27 cellular contexts compared by ENCODE assay signal in the genomic region with DNA sequence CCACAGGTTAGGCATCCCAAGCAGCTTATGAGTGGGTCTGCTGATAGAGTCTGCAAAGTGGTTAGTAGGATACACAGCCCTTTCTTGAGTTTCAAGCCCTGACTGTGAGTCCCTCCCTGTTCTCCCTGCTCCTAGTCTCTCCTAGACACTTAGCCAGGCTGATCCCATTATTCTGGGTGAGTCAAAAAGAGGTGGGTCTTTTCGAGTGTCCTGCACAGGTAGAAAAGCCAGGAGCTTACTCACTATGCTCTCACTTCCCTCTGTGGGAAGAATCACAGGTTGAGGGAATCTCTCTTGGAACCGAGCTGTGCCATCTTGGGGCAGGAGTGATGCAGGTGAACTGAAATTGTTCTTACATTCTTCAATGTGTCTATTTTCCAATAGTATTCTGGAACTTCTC. TPM values are rescaled to one million over a fixed set of nuclear protein-coding genes. Genes with fewer than 3 reads are reported as not detected.
DNase-seq lines count a peak whose midpoint lies in the region; ATAC-seq, FAIRE-seq and TF ChIP-seq lines count a peak whose summit lies in the region.
"Had no signal": no experiment of that assay in that cellular context is flagged by ENCODE, and none has a peak within 500 bp of the region (broad histone marks: within the 10 kb centered on the region; RNA-seq: fewer than 3 reads in every experiment).

No MANE protein-coding gene starts in this region.

- TF ChIP-seq RAD21 in liver (IDR thresholded peaks at IDR 0.05) = no peak
- TF ChIP-seq RAD21 in HepG2 (CRISPR knock-in tag; IDR thresholded peaks at IDR 0.05) = no peak

- peak overlapping the region; percentile 19 for H4K8ac ChIP-seq in mesenchymal stem cell (ENCODE audit: low read length)

- H2BK15ac ChIP-seq in mesenchymal stem cell (ENCODE audit: low read depth, poor library complexity, severe bottlenecking) = no peak overlapping the region

- H3K27ac ChIP-seq in liver (ENCODE audit: low read depth in 1 of 2, low read length in 2 of 2) = no peak overlapping the region
- no peak overlapping the region for H3K27ac ChIP-seq in HepG2 (ENCODE audit: extremely low read length, insufficient read depth, low read length)
- no peak overlapping the region for H3K27ac ChIP-seq in mesenchymal stem cell (ENCODE audit: low read length, poor library complexity, severe bottlenecking)
- no peak overlapping the region for H3K27ac ChIP-seq in suprapubic skin
- H3K27ac ChIP-seq: A549; BLaER1 treated with 17β-estradiol and CSF1 and Interleukin-3, amounts not matched to agents 10 nM and 100 nM; GM23248 had no signal

- H3K9me3 ChIP-seq in liver (ENCODE audit: control insufficient read depth in 4 of 4, low read length in 3 of 4) = peaks cover 11 to 44% (median 26%) of the 10 kb centered on the region in 4 donors
- peaks cover 51% of the 10 kb centered on the region for H3K9me3 ChIP-seq in HepG2 (ENCODE audit: low read length)
- peaks cover 54% of the 10 kb centered on the region for H3K9me3 ChIP-seq in mesenchymal stem cell (ENCODE audit: control insufficient read depth, low read length)
- peaks cover 55% of the 10 kb centered on the region for H3K9me3 ChIP-seq in suprapubic skin
- H3K9me3 ChIP-seq: BE2C had no signal

- no peak for TF ChIP-seq CTCF in liver (IDR thresholded peaks at IDR 0.05; ENCODE audit: low read depth, low read length, missing input control)
- TF ChIP-seq CTCF in HepG2 (CRISPR knock-in tag; IDR thresholded peaks at IDR 0.05) = no peak
- no peak for TF ChIP-seq CTCF in endothelial cell (IDR thresholded peaks at IDR 0.05; ENCODE audit: unreplicated experiment)
- no peak for TF ChIP-seq CTCF in suprapubic skin (IDR thresholded peaks at IDR 0.05)
- TF ChIP-seq CTCF in HFFc6 (IDR thresholded peaks at IDR 0.05) = no peak

- no peak overlapping the region for H2BK12ac ChIP-seq in mesenchymal stem cell (ENCODE audit: low read length in 2 of 2)

- DNase-seq in HepG2 (ENCODE audit: low spot score) (no peak), endothelial cell (ENCODE audit: low spot score) (no peak), mesenchymal stem cell (no peak), suprapubic skin (ENCODE audit: low spot score in 2 of 2) (no peak), HFFc6 (no peak)
- DNase-seq: 8988T; ACHN; AML-193; BE2C; CD4-positive, alpha-beta T cell; CD8-positive, alpha-beta memory T cell; DMS 273 treated with DMSO at 0.1 percent for 48 hours; DMS79; EL; GDM1; GM23248; H7; HCEC 1CT had no signal

- H3K9ac ChIP-seq in liver (ENCODE audit: low read depth in 1 of 2, low read length in 2 of 2) = no peak overlapping the region
- H3K9ac ChIP-seq in HepG2 (ENCODE audit: insufficient read depth, low read depth, low read length) = no peak overlapping the region
- no peak overlapping the region for H3K9ac ChIP-seq in mesenchymal stem cell (ENCODE audit: low read length)
- H3K9ac ChIP-seq: BLaER1 treated with 17β-estradiol and CSF1 and Interleukin-3, amounts not matched to agents 10 nM and 100 nM; GM23248 had no signal

- no peaks in the 10 kb centered on the region for H4K20me1 ChIP-seq in HepG2 (ENCODE audit: insufficient read depth, low read length)
- H4K20me1 ChIP-seq: BLaER1 treated with 17β-estradiol and CSF1 and Interleukin-3, amounts not matched to agents 10 nM and 100 nM had no signal

- H3K18ac ChIP-seq in mesenchymal stem cell (ENCODE audit: low read depth in 1 of 2, low read length in 2 of 2) = peak overlapping the region in 1 of 2 experiments; percentile 51

- no peak overlapping the region for H3K4ac ChIP-seq in mesenchymal stem cell (ENCODE audit: low read depth in 1 of 2, low read length in 2 of 2)

- H2BK5ac ChIP-seq in mesenchymal stem cell (ENCODE audit: low read depth, low read length, poor library complexity, severe bottlenecking) = no peak overlapping the region

- POLR2A ChIA-PET in HepG2 (lab: Yijun Ruan, JAX) = no interaction called here

- H2BK120ac ChIP-seq in mesenchymal stem cell (ENCODE audit: low read depth, low read length) = no peak overlapping the region

- H3K4me3 ChIP-seq in liver (ENCODE audit: low read depth in 1 of 3, low read length in 3 of 3) (peak overlapping the region in 2 of 3 donors; percentile 2 to 19), HepG2 (replicated peaks in 1 of 3; ENCODE audit: insufficient read depth in 1 of 3, low read depth in 2 of 3, low read length in 3 of 3) (no peak overlapping the region), mesenchymal stem cell (ENCODE audit: insufficient read depth in 1 of 2, low read depth in 1 of 2, low read length in 2 of 2) (no peak overlapping the region), suprapubic skin (no peak overlapping the region)
- H3K4me3 ChIP-seq: A549, GM12878, GM23248 had no signal

- peaks cover 0 to 11% (median under 1%) of the 10 kb centered on the region in 4 donors for H3K36me3 ChIP-seq in liver (ENCODE audit: control insufficient read depth in 4 of 4, insufficient read depth in 3 of 4, low read depth in 1 of 4, low read length in 3 of 4)
- no peaks in the 10 kb centered on the region for H3K36me3 ChIP-seq in HepG2 (replicated peaks in 1 of 2; ENCODE audit: control insufficient read depth in 1 of 2, insufficient read depth in 2 of 2, low read length in 2 of 2)
- peaks cover 0 to 20% of the 10 kb centered on the region in 2 experiments for H3K36me3 ChIP-seq in mesenchymal stem cell (ENCODE audit: control insufficient read depth in 1 of 2, insufficient read depth in 2 of 2, low read depth in 1 of 2, low read length in 2 of 2)
- H3K36me3 ChIP-seq in suprapubic skin = peaks cover 19% of the 10 kb centered on the region

- H3K79me1 ChIP-seq in mesenchymal stem cell (replicated peaks; ENCODE audit: low read length, poor library complexity, severe bottlenecking) = peaks cover 22% of the 10 kb centered on the region

- no peak for TF ChIP-seq POLR2A in HepG2 (IDR thresholded peaks at IDR 0.05; ENCODE audit: insufficient read depth in 1 of 2, low read depth in 2 of 2, low read length in 2 of 2)
- no peak for TF ChIP-seq POLR2A in suprapubic skin (IDR thresholded peaks at IDR 0.05)

- CTCF ChIA-PET in HepG2 (lab: Yijun Ruan, JAX; ENCODE audit: low intra/inter-chr PET ratio, low total read pairs) = no interaction called here

- peaks cover 33% of the 10 kb centered on the region for H3K9me3 Mint-ChIP-seq in endothelial cell (ENCODE audit: unreplicated experiment)
- peaks cover 50% of the 10 kb centered on the region for H3K9me3 Mint-ChIP-seq in HFFc6

- ATAC-seq in HepG2 (no peak), HG03521 (IDR thresholded peaks at IDR 0.05; ENCODE audit: unreplicated experiment) (no peak)
- ATAC-seq: A549, GM12878 had no signal

- H3K4me3 Mint-ChIP-seq in endothelial cell (ENCODE audit: unreplicated experiment) = peak overlapping the region; percentile 80
- no peak overlapping the region for H3K4me3 Mint-ChIP-seq in HFFc6
- H3K4me3 Mint-ChIP-seq: CD14-positive monocyte; CD4-positive, alpha-beta T cell; CD8-positive, alpha-beta memory T cell had no signal

- H3K36me3 Mint-ChIP-seq in endothelial cell (ENCODE audit: low read depth, unreplicated experiment) = peaks cover 59% of the 10 kb centered on the region
- H3K36me3 Mint-ChIP-seq in HFFc6 (ENCODE audit: low read depth) = peaks cover 62% of the 10 kb centered on the region

- no TSS peak for BruUV-seq in HepG2 (replicated peaks; lab: Mats Ljungman, UMichigan)

- no peak overlapping the region for H3K14ac ChIP-seq in mesenchymal stem cell (ENCODE audit: low read length in 2 of 2)

- WGBS in liver = 93% methylated on average over 2 of the region's 2 CpGs
- WGBS in HepG2 (ENCODE audit: low lambda C conversion rate) = 82% methylated on average over 2 of the region's 2 CpGs
- no CpG with 5 or more reads among the region's 2 CpGs for WGBS in mesenchymal stem cell
- 95% methylated on average over 2 of the region's 2 CpGs for whole genome bisulfite sequencing in suprapubic skin

- TF ChIP-seq EP300 in HepG2 (IDR thresholded peaks at IDR 0.05; ENCODE audit: low read depth in 2 of 2, low read length in 2 of 2) (no peak), HepG2 (CRISPR knock-in tag; IDR thresholded peaks at IDR 0.05; ENCODE audit: borderline replicate concordance) (no peak), suprapubic skin (IDR thresholded peaks at IDR 0.05) (no peak)

- H2AK5ac ChIP-seq in mesenchymal stem cell (ENCODE audit: low read length, severe bottlenecking) = no peak overlapping the region

- H3K4me1 ChIP-seq in liver (ENCODE audit: control insufficient read depth in 4 of 4, insufficient read depth in 4 of 4, low read length in 3 of 4) (no peaks in the 10 kb centered on the region), HepG2 (ENCODE audit: insufficient read depth, low read length) (no peaks in the 10 kb centered on the region), mesenchymal stem cell (ENCODE audit: control insufficient read depth, insufficient read depth, low read depth, low read length) (no peaks in the 10 kb centered on the region), suprapubic skin (no peaks in the 10 kb centered on the region)
- H3K4me1 ChIP-seq: A549; BE2C; BLaER1 treated with 17β-estradiol and CSF1 and Interleukin-3, amounts not matched to agents 10 nM and 100 nM had no signal

- no peaks in the 10 kb centered on the region for H3K4me1 Mint-ChIP-seq in endothelial cell (ENCODE audit: unreplicated experiment)
- peaks cover 13% of the 10 kb centered on the region; the same call in 1 of the 2 replicates for H3K4me1 Mint-ChIP-seq in HFFc6 (ENCODE audit: low read depth)
- H3K4me1 Mint-ChIP-seq: CD14-positive monocyte; CD8-positive, alpha-beta memory T cell had no signal

- no peak overlapping the region for H2AFZ ChIP-seq in HepG2 (ENCODE audit: low read length)
- no peak overlapping the region for H2AFZ ChIP-seq in mesenchymal stem cell (ENCODE audit: low read depth, low read length)
- H2AFZ ChIP-seq: GM23248 had no signal

- H3K27me3 ChIP-seq in liver (ENCODE audit: control insufficient read depth in 4 of 4, insufficient read depth in 4 of 4, low read length in 3 of 4) (no peaks in the 10 kb centered on the region), HepG2 (ENCODE audit: control insufficient read depth in 1 of 2, insufficient read depth in 2 of 2, low read length in 2 of 2) (no peaks in the 10 kb centered on the region), mesenchymal stem cell (ENCODE audit: control insufficient read depth in 1 of 2, insufficient read depth in 1 of 2, low read length in 2 of 2) (no peaks in the 10 kb centered on the region), suprapubic skin (no peaks in the 10 kb centered on the region)
- H3K27me3 ChIP-seq: BE2C; BLaER1 treated with 17β-estradiol and CSF1 and Interleukin-3, amounts not matched to agents 10 nM and 100 nM had no signal

- no peak overlapping the region for H3K23ac ChIP-seq in mesenchymal stem cell (ENCODE audit: low read length in 2 of 2)

- no peak for FAIRE-seq in HepG2 (lab: Jason Lieb, UNC)
- FAIRE-seq: A549, D721Med, GM12878, GM19239, H1 had no signal

- H3K27me3 Mint-ChIP-seq in endothelial cell (ENCODE audit: unreplicated experiment) = peaks cover 3% of the 10 kb centered on the region
- no peaks in the 10 kb centered on the region; the same call in 1 of the 2 replicates for H3K27me3 Mint-ChIP-seq in HFFc6 (ENCODE audit: insufficient read depth)
- H3K27me3 Mint-ChIP-seq: CD4-positive, alpha-beta T cell; CD8-positive, alpha-beta memory T cell had no signal

- H3K79me2 ChIP-seq in HepG2 (ENCODE audit: insufficient read depth, low read length) = no peaks in the 10 kb centered on the region

- H4K91ac ChIP-seq in mesenchymal stem cell (ENCODE audit: low read length) = no peak overlapping the region

- intact Hi-C loops in HepG2 (cut with micrococcal nuclease; ENCODE audit: unreplicated experiment) = no loop called here

- H3K27ac Mint-ChIP-seq in endothelial cell (ENCODE audit: unreplicated experiment) (no peak overlapping the region), HFFc6 (no peak overlapping the region)
- H3K27ac Mint-ChIP-seq: CD14-positive monocyte; CD4-positive, alpha-beta T cell had no signal

- in situ Hi-C loops in HepG2 (cut with HindIII; ENCODE audit: extremely low pct_ligation_motif_present, low pct_unique_long_range_greater_than_20kb) = no loop called here

- H3K4me2 ChIP-seq in HepG2 (ENCODE audit: low read depth, low read length) (no peak overlapping the region), mesenchymal stem cell (ENCODE audit: low read length, poor library complexity, severe bottlenecking) (no peak overlapping the region)
- H3K4me2 ChIP-seq: A549; BLaER1 treated with 17β-estradiol and CSF1 and Interleukin-3, amounts not matched to agents 10 nM and 100 nM had no signal

RNA-seq across cellular contexts. Expression of gene SCLT1, which starts 29.7 kb away (rescaled TPM):
- 10 to 100 TPM in 1 of 2 donors, 1 to 10 TPM in 1; 6.1 to 14.2 TPM for total RNA-seq in liver
- 1 to 10 TPM; 1.2 to 1.9 TPM for polyA plus RNA-seq in liver
- total RNA-seq in HepG2 (2016; rRNA removed; fragmentation: Illumina TruSeq; extraction: Trizol) = 8.0 and 8.7 TPM in 2 replicates
- total RNA-seq in HepG2 (2016; cell fraction: cytosol; rRNA removed; fragmentation: Illumina TruSeq; extraction: Trizol; ENCODE audit: low read depth) = 22.1 and 24.6 TPM in 2 replicates
- total RNA-seq in HepG2 (2016; cell fraction: insoluble cytoplasmic fraction; rRNA removed; fragmentation: Illumina TruSeq; extraction: Trizol) = 8.5 and 8.6 TPM in 2 replicates
- total RNA-seq in HepG2 (2016; cell fraction: membrane; rRNA removed; fragmentation: Illumina TruSeq; extraction: Trizol) = 7.6 and 8.6 TPM in 2 replicates
- 16.4 and 17.6 TPM in 2 replicates for total RNA-seq in HepG2 (2016; cell fraction: nucleus; rRNA removed; fragmentation: Illumina TruSeq; extraction: Trizol)
- 0.89 and 1.5 TPM in 2 replicates for polyA plus RNA-seq in HepG2 (2011; rRNA removed)
- polyA plus RNA-seq in HepG2 (2011; cell fraction: cytosol; rRNA removed) = 0.56 and 0.68 TPM in 2 replicates
- polyA plus RNA-seq in HepG2 (2011; cell fraction: nucleus; rRNA removed) = 1.4 and 1.5 TPM in 2 replicates
- polyA plus RNA-seq in HepG2 (2012) = 1.6 and 2.6 TPM in 2 replicates
- polyA plus RNA-seq in HepG2 (2016; cell fraction: cytosol; fragmentation: Illumina TruSeq; extraction: Trizol; ENCODE audit: low read depth) = 0.43 and 0.94 TPM in 2 replicates
- polyA plus RNA-seq in HepG2 (2016; cell fraction: insoluble cytoplasmic fraction; fragmentation: Illumina TruSeq; extraction: Trizol; ENCODE audit: low read depth) = 7.2 and 8.7 TPM in 2 replicates
- 1.7 TPM in 2 replicates for polyA plus RNA-seq in HepG2 (2016; cell fraction: membrane; fragmentation: Illumina TruSeq; extraction: Trizol; ENCODE audit: low read depth)
- 6.3 and 6.6 TPM in 2 replicates for polyA plus RNA-seq in HepG2 (2016; cell fraction: nucleus; fragmentation: Illumina TruSeq; extraction: Trizol; ENCODE audit: insufficient read depth, low read depth)
- 2.7 and 10.4 TPM in 2 replicates for polyA minus RNA-seq in HepG2 (2011; rRNA and poly(A)+ RNA removed; ENCODE audit: low replicate concordance)
- 2.4 and 4.1 TPM in 2 replicates for polyA minus RNA-seq in HepG2 (2011; cell fraction: cytosol; rRNA and poly(A)+ RNA removed)
- 16.3 and 19.3 TPM in 2 replicates for polyA minus RNA-seq in HepG2 (2011; cell fraction: nucleus; rRNA and poly(A)+ RNA removed)
- total RNA-seq in endothelial cell (ENCODE audit: unreplicated experiment) = 22.2 TPM
- 6.6 TPM for polyA plus RNA-seq in mesenchymal stem cell (2013, experiment 1 of 2)
- 7.3 TPM for polyA plus RNA-seq in mesenchymal stem cell (2013, experiment 2 of 2)
- 10 to 100 TPM in 2 of 4 donors, 1 to 10 TPM in 2; 7.6 to 17.2 (median 9.6) TPM for total RNA-seq in suprapubic skin
- total RNA-seq in HFFc6 (2021; fragmentation: NEBNext Ultra II Directional; extraction: Animal tissue kit (Norgen Biotek cat#: 25700)) = 10 to 100 TPM in 5 of 6 experiments, 1 to 10 TPM in 1; 8.3 to 13.5 (median 11.5) TPM

RNA-seq across cellular contexts. Expression of gene C4orf33, which starts 32.3 kb away (rescaled TPM):
- total RNA-seq in liver (1 to 10 TPM; 2.6 to 7.7 TPM), HepG2 (2016; rRNA removed; fragmentation: Illumina TruSeq; extraction: Trizol) (3.3 and 5.2 TPM in 2 replicates), endothelial cell (ENCODE audit: unreplicated experiment) (15.9 TPM), suprapubic skin (10 to 100 TPM in 3 of 4 donors, 1 to 10 TPM in 1; 8.3 to 26.1 (median 11.9) TPM)
- polyA plus RNA-seq in liver (1 to 10 TPM; 2.4 to 6.9 TPM), HepG2 (2011; rRNA removed) (1.6 and 2.8 TPM in 2 replicates)
- 0.20 and 0.71 TPM in 2 replicates for total RNA-seq in HepG2 (2016; cell fraction: cytosol; rRNA removed; fragmentation: Illumina TruSeq; extraction: Trizol; ENCODE audit: low read depth)
- total RNA-seq in HepG2 (2016; cell fraction: insoluble cytoplasmic fraction; rRNA removed; fragmentation: Illumina TruSeq; extraction: Trizol) = 3.8 and 5.8 TPM in 2 replicates
- total RNA-seq in HepG2 (2016; cell fraction: membrane; rRNA removed; fragmentation: Illumina TruSeq; extraction: Trizol) = 1.4 and 1.7 TPM in 2 replicates
- total RNA-seq in HepG2 (2016; cell fraction: nucleus; rRNA removed; fragmentation: Illumina TruSeq; extraction: Trizol) = 2.4 and 3.9 TPM in 2 replicates
- 0.50 and 0.85 TPM in 2 replicates for polyA plus RNA-seq in HepG2 (2011; cell fraction: cytosol; rRNA removed)
- polyA plus RNA-seq in HepG2 (2011; cell fraction: nucleus; rRNA removed) = 1.5 and 1.9 TPM in 2 replicates
- 1.9 and 2.4 TPM in 2 replicates for polyA plus RNA-seq in HepG2 (2012)
- 0.35 and 0.62 TPM in 2 replicates for polyA plus RNA-seq in HepG2 (2016; cell fraction: cytosol; fragmentation: Illumina TruSeq; extraction: Trizol; ENCODE audit: low read depth)
- polyA plus RNA-seq in HepG2 (2016; cell fraction: insoluble cytoplasmic fraction; fragmentation: Illumina TruSeq; extraction: Trizol; ENCODE audit: low read depth) = 5.2 and 6.8 TPM in 2 replicates
- polyA plus RNA-seq in HepG2 (2016; cell fraction: membrane; fragmentation: Illumina TruSeq; extraction: Trizol; ENCODE audit: low read depth) = 0.84 and 1.6 TPM in 2 replicates
- polyA plus RNA-seq in HepG2 (2016; cell fraction: nucleus; fragmentation: Illumina TruSeq; extraction: Trizol; ENCODE audit: insufficient read depth, low read depth) = 5.7 and 5.9 TPM in 2 replicates
- polyA minus RNA-seq in HepG2 (2011; rRNA and poly(A)+ RNA removed; ENCODE audit: low replicate concordance) = 1.3 TPM in 1 of 2 replicates, not detected in the other
- polyA minus RNA-seq in HepG2 (2011; cell fraction: cytosol; rRNA and poly(A)+ RNA removed) = 0.70 and 1.1 TPM in 2 replicates
- polyA minus RNA-seq in HepG2 (2011; cell fraction: nucleus; rRNA and poly(A)+ RNA removed) = 3.0 and 3.5 TPM in 2 replicates
- 8.7 TPM for polyA plus RNA-seq in mesenchymal stem cell (2013, experiment 1 of 2)
- 8.9 TPM for polyA plus RNA-seq in mesenchymal stem cell (2013, experiment 2 of 2)
- total RNA-seq in HFFc6 (2021; fragmentation: NEBNext Ultra II Directional; extraction: Animal tissue kit (Norgen Biotek cat#: 25700)) = 10 to 100 TPM in 1 of 6 experiments, 1 to 10 TPM in 5; 7.6 to 10.3 (median 8.8) TPM

Comparison
In these comparisons a context has a peak if more than half of its experiments do, and no peak if none do; other contexts are left out.
1. H3K4me3 ChIP-seq: peak in liver (2 of 3); none in HepG2 (0 of 3), mesenchymal stem cell (0 of 2) and suprapubic skin (single experiment).